ENCODE assay signal across 9 cellular contexts in the genomic region with DNA sequence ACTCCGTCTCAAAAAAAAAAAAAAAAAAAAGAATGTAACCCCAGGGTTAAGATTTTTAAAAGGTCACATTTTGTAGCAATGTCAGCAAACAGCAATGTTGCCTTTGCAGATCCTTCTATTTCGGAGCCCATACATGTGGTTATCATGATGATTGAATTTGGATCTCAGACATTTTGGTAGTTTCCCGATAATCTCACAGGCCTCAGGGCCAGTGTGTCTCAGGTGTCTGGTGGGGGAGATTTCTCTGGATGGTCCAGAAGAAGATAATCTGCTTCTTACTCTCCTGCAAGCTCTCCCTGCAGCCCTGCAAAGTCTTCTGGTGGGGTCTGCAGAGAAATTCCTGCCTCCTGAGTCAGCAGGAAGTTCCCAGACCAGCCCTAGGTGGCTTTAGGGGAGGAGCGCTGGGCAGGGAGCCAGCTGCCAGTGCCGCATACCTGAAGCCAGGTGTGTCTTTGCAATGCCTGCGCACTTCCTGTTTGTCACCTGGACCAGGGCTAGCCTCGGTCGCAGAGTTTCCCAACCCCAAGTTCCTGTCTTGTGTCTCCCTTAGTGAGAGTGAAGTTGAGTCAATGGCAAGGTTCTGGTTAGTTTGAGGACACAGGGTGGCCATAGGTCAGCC. TPM values are rescaled to one million over a fixed set of nuclear protein-coding genes. Genes with fewer than 3 reads are reported as not detected.
DNase-seq lines count a peak whose midpoint lies in the region; ATAC-seq and TF ChIP-seq lines count a peak whose summit lies in the region.
"Had no signal": no experiment of that assay in that cellular context is flagged by ENCODE, and none has a peak within 500 bp of the region (broad histone marks: within the 10 kb centered on the region; RNA-seq: fewer than 3 reads in every experiment).

No MANE protein-coding gene starts in this region.

- DNase-seq in activated T-cell treated with anti-CD3 and anti-CD28 coated beads, Interleukin-2, amount 50 U/mL, for 1 hour: peak; percentile 35
- no peak for DNase-seq in activated T-cell treated with anti-CD3 and anti-CD28 coated beads for 4 hours
- peak; percentile 98 for DNase-seq in islet precursor cell
- peak; percentile 92 to 97 for DNase-seq in upper lobe of left lung
- DNase-seq in sigmoid colon: no peak
- no peak for DNase-seq in stimulated activated CD4-positive, alpha-beta T cell treated with anti-CD3 and anti-CD28 coated beads, Interleukin-1b, Interleukin-23, amount 100 ng/mL, for 48 hours

- H3K36me3 ChIP-seq in upper lobe of left lung (peaks cover 0 to 3% (median 0%) of the 10 kb centered on the region in 4 donors), sigmoid colon (no peaks in the 10 kb centered on the region)

- TF ChIP-seq CTCF in VCaP (conservative IDR thresholded peaks at IDR 0.05) (no peak), upper lobe of left lung (IDR thresholded peaks at IDR 0.05) (peak in 1 of 6 experiments; percentile 14), sigmoid colon (IDR thresholded peaks at IDR 0.05) (no peak)

- H3K27me3 ChIP-seq in upper lobe of left lung (no peaks in the 10 kb centered on the region), sigmoid colon (peaks cover 20 to 46% (median 41%) of the 10 kb centered on the region in 3 donors)

- intact Hi-C loops in sigmoid colon (cut with DNase I): no loop called here

- H3K9me3 ChIP-seq in upper lobe of left lung: no peaks in the 10 kb centered on the region
- H3K9me3 ChIP-seq in sigmoid colon: no peaks in the 10 kb centered on the region

- H3K4me1 ChIP-seq in upper lobe of left lung: peaks cover 12 to 26% (median 21%) of the 10 kb centered on the region in 4 donors
- peaks cover 0 to 11% (median 10%) of the 10 kb centered on the region in 4 donors for H3K4me1 ChIP-seq in sigmoid colon

- TF ChIP-seq EP300 in upper lobe of left lung (IDR thresholded peaks at IDR 0.05) (peak in 2 of 4 donors; percentile 21 to 81), sigmoid colon (IDR thresholded peaks at IDR 0.05) (no peak)

- 34 to 40% methylated on average over 5 to 8 of the region's 8 CpGs for WGBS in upper lobe of left lung, 2 donors
- WGBS in sigmoid colon, 2 donors: 17 to 38% methylated on average over 8 of the region's 8 CpGs

- peak overlapping the region in 3 of 4 donors; percentile 50 to 56 (median 54) for H3K4me3 ChIP-seq in upper lobe of left lung
- H3K4me3 ChIP-seq in sigmoid colon: no peak overlapping the region

- TF ChIP-seq POLR2A in upper lobe of left lung (IDR thresholded peaks at IDR 0.05): peak in 2 of 4 donors; percentile 41 to 69
- peak in 1 of 2 donors; percentile 57 for TF ChIP-seq POLR2A in sigmoid colon (IDR thresholded peaks at IDR 0.05)

- H3K27ac ChIP-seq in VCaP: peak overlapping the region; percentile 55
- peak overlapping the region; percentile 49 to 87 (median 76) for H3K27ac ChIP-seq in upper lobe of left lung
- H3K27ac ChIP-seq in sigmoid colon: peak overlapping the region in 2 of 4 donors; percentile 1 to 24

- ATAC-seq in upper lobe of left lung (ENCODE audit: low FRiP score in 2 of 2) (peak; percentile 35 to 88), GM21423 (IDR thresholded peaks at IDR 0.05; ENCODE audit: unreplicated experiment) (no peak)

RNA-seq across cellular contexts. Expression of a gene that starts 1.4 kb away (rescaled TPM):
- total RNA-seq in upper lobe of left lung (100 to 1,000 TPM in 1 of 6 donors, 10 to 100 TPM in 5; 24.9 to 109 (median 35.8) TPM), sigmoid colon (under 1 TPM in 1 of 4 donors, not detected in 3; 0.66 TPM)
- polyA plus RNA-seq in sigmoid colon: 10 to 100 TPM; 23.8 to 42.7 (median 30.0) TPM

RNA-seq across cellular contexts. Expression of a gene that starts 6.7 kb away (rescaled TPM):
- 10 to 100 TPM; 13.9 to 53.4 (median 24.1) TPM for total RNA-seq in upper lobe of left lung
- 1 to 10 TPM; 3.0 to 4.6 (median 4.3) TPM for total RNA-seq in sigmoid colon
- polyA plus RNA-seq in sigmoid colon: 10 to 100 TPM in 1 of 3 donors, 1 to 10 TPM in 2; 2.4 to 18.9 (median 3.7) TPM
- polyA plus RNA-seq: neural cell had no signal

RNA-seq across cellular contexts. Expression of a gene that starts 26.4 kb away (rescaled TPM):
- total RNA-seq in upper lobe of left lung (100 to 1,000 TPM in 2 of 6 donors, 10 to 100 TPM in 4; 59.6 to 423 (median 74.3) TPM), sigmoid colon (100 to 1,000 TPM in 1 of 4 donors, 10 to 100 TPM in 3; 73.1 to 117 (median 90.1) TPM)
- 10 to 100 TPM; 49.5 to 76.7 (median 70.3) TPM for polyA plus RNA-seq in sigmoid colon

RNA-seq across cellular contexts. Expression of a gene that starts 28.5 kb away (rescaled TPM):
- total RNA-seq in upper lobe of left lung: 100 to 1,000 TPM in 1 of 6 donors, 10 to 100 TPM in 5; 51.6 to 105 (median 69.0) TPM
- total RNA-seq in sigmoid colon: 10 to 100 TPM; 44.5 to 67.3 (median 58.8) TPM
- polyA plus RNA-seq in sigmoid colon: 10 to 100 TPM; 39.0 to 91.1 (median 53.4) TPM

RNA-seq across cellular contexts. Expression of a gene that starts 45.4 kb away (rescaled TPM):
- total RNA-seq in upper lobe of left lung: 1,000 to 10,000 TPM in 2 of 6 donors, 100 to 1,000 TPM in 4; 461 to 1,221 (median 854) TPM
- total RNA-seq in sigmoid colon: 1,000 to 10,000 TPM in 1 of 4 donors, 100 to 1,000 TPM in 3; 317 to 1,284 (median 452) TPM
- 100 to 1,000 TPM in 1 of 3 donors, 10 to 100 TPM in 1, 1 to 10 TPM in 1; 9.0 to 313 (median 66.7) TPM for polyA plus RNA-seq in sigmoid colon
- polyA plus RNA-seq: neural cell had no signal

Comparison
In these comparisons a context has a peak if more than half of its experiments do, and no peak if none do; other contexts are left out.
1. DNase-seq: peak in activated T-cell treated with anti-CD3 and anti-CD28 coated beads, Interleukin-2, amount 50 U/mL, for 1 hour (single experiment), islet precursor cell (single experiment) and upper lobe of left lung (2 of 2); none in activated T-cell treated with anti-CD3 and anti-CD28 coated beads for 4 hours (single experiment), sigmoid colon (single experiment) and stimulated activated CD4-positive, alpha-beta T cell treated with anti-CD3 and anti-CD28 coated beads, Interleukin-1b, Interleukin-23, amount 100 ng/mL, for 48 hours (single experiment).
2. H3K4me3 ChIP-seq: peak in upper lobe of left lung (3 of 4); none in sigmoid colon (0 of 4).
3. RNA of a gene that starts 1.4 kb away (total RNA-seq): 24.9 to 109 TPM in upper lobe of left lung; 0.66 TPM in sigmoid colon; every median in the first group is over 10 times any median in the second.